ENCODE assay signal across 17 cellular contexts in genomic region chr19:40147338-40147692, GRCh38. TPM values are rescaled to one million over a fixed set of nuclear protein-coding genes. Genes with fewer than 3 reads are reported as not detected.
DNase-seq lines count a peak whose midpoint lies in the region; ATAC-seq and TF ChIP-seq lines count a peak whose summit lies in the region.
"Had no signal": no experiment of that assay in that cellular context is flagged by ENCODE, and none has a peak within 500 bp of the region (broad histone marks: within the 10 kb centered on the region; RNA-seq: fewer than 3 reads in every experiment).

No MANE protein-coding gene starts in this region.

- no peak for DNase-seq in activated naive CD8-positive, alpha-beta T cell treated with anti-CD3 and anti-CD28 coated beads, Interleukin-2, amount 10 ng/mL, durations not matched to agents 7 days and 5 days
- DNase-seq in activated naive CD8-positive, alpha-beta T cell treated with anti-CD3 and anti-CD28 coated beads for 36 hours: no peak
- no peak for DNase-seq in Panc1 (ENCODE audit: low read depth, low spot score)
- DNase-seq in vagina (ENCODE audit: extremely low spot score in 2 of 2): peak; percentile 5 to 28
- DNase-seq in nucleus accumbens (lab: John Stamatoyannopoulos, UW): no peak
- DNase-seq: DMS 273 treated with DMSO at 0.1 percent for 48 hours, glutamatergic neuron, H9, NCI-H2081 treated with DMSO at 0.1 percent for 48 hours, NCI-H524 treated with DMSO at 0.1 percent for 48 hours had no signal

- H3K4me3 ChIP-seq in Panc1 (ENCODE audit: low read depth in 2 of 2, low read length in 2 of 2) (peak overlapping the region in 1 of 2 experiments; percentile 50; a peak in 3 of 4 replicates), vagina (no peak overlapping the region)
- H3K4me3 ChIP-seq: lung had no signal

- BruUV-seq in Panc1 (replicated peaks; lab: Mats Ljungman, UMichigan): no TSS peak

- no peaks in the 10 kb centered on the region for H3K27me3 Mint-ChIP-seq in activated naive CD8-positive, alpha-beta T cell treated with anti-CD3 and anti-CD28 coated beads, Interleukin-2, amount 10 ng/mL, durations not matched to agents 7 days and 5 days
- H3K27me3 Mint-ChIP-seq in activated naive CD8-positive, alpha-beta T cell treated with anti-CD3 and anti-CD28 coated beads for 36 hours: no peaks in the 10 kb centered on the region

- intact Hi-C loops in Panc1 (cut with micrococcal nuclease; ENCODE audit: unreplicated experiment) (no loop called here), vagina (cut with DNase I) (no loop called here)

- POLR2A ChIA-PET in activated naive CD8-positive, alpha-beta T cell treated with anti-CD3 and anti-CD28 coated beads, Interleukin-2, amount 10 ng/mL, durations not matched to agents 7 days and 5 days (lab: Charles Lee): no interaction called here
- POLR2A ChIA-PET in Panc1 (lab: Charles Lee): interaction anchor here (0.5 to 1.9 kb wide), 11 partner anchors 11 to 314 kb away, joined by 3 to 22 read pairs (median 6); partner anchors contain the start of gene MAP3K10

- no peaks in the 10 kb centered on the region for H3K9me3 Mint-ChIP-seq in activated naive CD8-positive, alpha-beta T cell treated with anti-CD3 and anti-CD28 coated beads, Interleukin-2, amount 10 ng/mL, durations not matched to agents 7 days and 5 days
- H3K9me3 Mint-ChIP-seq in activated naive CD8-positive, alpha-beta T cell treated with anti-CD3 and anti-CD28 coated beads for 36 hours: no peaks in the 10 kb centered on the region
- H3K9me3 Mint-ChIP-seq: activated T-helper 2 cell treated with anti-CD3 and anti-CD28 coated beads, Interferon-gamma antibody, Interleukin-2, Interleukin-4, amounts not matched to agents 10 μg/mL and 5 μg/mL and 100 μg/mL, durations not matched to agents 14 hours and 24 hours and 36 hours; H9; nephron had no signal

- H3K27ac ChIP-seq in Panc1 (ENCODE audit: low read length) (peak overlapping the region; percentile 42), vagina (no peak overlapping the region)

- peaks cover 30% of the 10 kb centered on the region for H3K4me1 Mint-ChIP-seq in activated naive CD8-positive, alpha-beta T cell treated with anti-CD3 and anti-CD28 coated beads, Interleukin-2, amount 10 ng/mL, durations not matched to agents 7 days and 5 days
- H3K4me1 Mint-ChIP-seq in activated naive CD8-positive, alpha-beta T cell treated with anti-CD3 and anti-CD28 coated beads for 36 hours: peaks cover 41% of the 10 kb centered on the region
- H3K4me1 Mint-ChIP-seq: H9, nephron had no signal

- in situ Hi-C loops in Panc1 (cut with HindIII; ENCODE audit: low pct_unique_long_range_greater_than_20kb, low sequenced_read_pairs): no loop called here

- H3K4me3 Mint-ChIP-seq in activated naive CD8-positive, alpha-beta T cell treated with anti-CD3 and anti-CD28 coated beads, Interleukin-2, amount 10 ng/mL, durations not matched to agents 7 days and 5 days: peak overlapping the region; percentile 1
- no peak overlapping the region for H3K4me3 Mint-ChIP-seq in activated naive CD8-positive, alpha-beta T cell treated with anti-CD3 and anti-CD28 coated beads for 36 hours
- H3K4me3 Mint-ChIP-seq: H9, nephron had no signal

- no peak for TF ChIP-seq POLR2A in vagina (IDR thresholded peaks at IDR 0.05)

- no peak overlapping the region for H3K27ac Mint-ChIP-seq in activated naive CD8-positive, alpha-beta T cell treated with anti-CD3 and anti-CD28 coated beads, Interleukin-2, amount 10 ng/mL, durations not matched to agents 7 days and 5 days
- no peak overlapping the region for H3K27ac Mint-ChIP-seq in activated naive CD8-positive, alpha-beta T cell treated with anti-CD3 and anti-CD28 coated beads for 36 hours
- H3K27ac Mint-ChIP-seq: activated T-helper 2 cell treated with anti-CD3 and anti-CD28 coated beads, Interferon-gamma antibody, Interleukin-2, Interleukin-4, amounts not matched to agents 10 μg/mL and 5 μg/mL and 100 μg/mL, durations not matched to agents 14 hours and 24 hours and 36 hours; nephron had no signal

- no peaks in the 10 kb centered on the region for H3K36me3 ChIP-seq in Panc1 (ENCODE audit: control insufficient read depth, insufficient read depth, low read length)
- H3K36me3 ChIP-seq in vagina: no peaks in the 10 kb centered on the region

- TF ChIP-seq CTCF in Panc1 (IDR thresholded peaks at IDR 0.05): no peak
- no peak for TF ChIP-seq CTCF in vagina (IDR thresholded peaks at IDR 0.05)

- H3K4me1 ChIP-seq in Panc1 (ENCODE audit: control insufficient read depth, insufficient read depth, low read length) (peaks cover 14% of the 10 kb centered on the region), vagina (no peaks in the 10 kb centered on the region)

- CTCF ChIA-PET in Panc1 (lab: Charles Lee): interaction anchor here (0.6 to 4.5 kb wide), 25 partner anchors 8 to 381 kb away, joined by 3 to 45 read pairs (median 5); partner anchors contain the start of gene TTC9B

- H3K36me3 Mint-ChIP-seq in activated naive CD8-positive, alpha-beta T cell treated with anti-CD3 and anti-CD28 coated beads, Interleukin-2, amount 10 ng/mL, durations not matched to agents 7 days and 5 days: no peaks in the 10 kb centered on the region
- H3K36me3 Mint-ChIP-seq in activated naive CD8-positive, alpha-beta T cell treated with anti-CD3 and anti-CD28 coated beads for 36 hours: no peaks in the 10 kb centered on the region

- H3K9me3 ChIP-seq in Panc1 (ENCODE audit: control insufficient read depth, insufficient read depth, low read depth, low read length) (no peaks in the 10 kb centered on the region), vagina (no peaks in the 10 kb centered on the region)

- H3K27me3 ChIP-seq in Panc1 (ENCODE audit: control insufficient read depth, insufficient read depth, low read length) (no peaks in the 10 kb centered on the region), vagina (no peaks in the 10 kb centered on the region)

- no peak for ATAC-seq in activated naive CD8-positive, alpha-beta T cell treated with anti-CD3 and anti-CD28 coated beads, Interleukin-2, amount 10 ng/mL, durations not matched to agents 7 days and 5 days (ENCODE audit: low read depth)
- peak; percentile 46 for ATAC-seq in Panc1
- ATAC-seq in esophagus mucosa: peak; percentile 26
- ATAC-seq in HG03342 (IDR thresholded peaks at IDR 0.05; ENCODE audit: unreplicated experiment): no peak
- no peak for ATAC-seq in HG03280 (IDR thresholded peaks at IDR 0.05; ENCODE audit: unreplicated experiment)
- ATAC-seq: HepG2 had no signal

RNA-seq across cellular contexts. Expression of gene MAP3K10, which starts 43.9 kb away (rescaled TPM):
- total RNA-seq in activated naive CD8-positive, alpha-beta T cell treated with anti-CD3 and anti-CD28 coated beads, Interleukin-2, amount 10 ng/mL, durations not matched to agents 7 days and 5 days: 10 to 100 TPM; 25.6 to 26.4 TPM
- 1 to 10 TPM; 8.3 to 9.3 TPM for total RNA-seq in activated naive CD8-positive, alpha-beta T cell treated with anti-CD3 and anti-CD28 coated beads for 36 hours
- 255 TPM for total RNA-seq in Panc1 (2021; ENCODE audit: unreplicated experiment)
- polyA plus RNA-seq in Panc1 (2012; ENCODE audit: insufficient read length): 324 TPM
- 5.1 TPM for total RNA-seq in esophagus mucosa
- 10.6 TPM for total RNA-seq in vagina

RNA-seq across cellular contexts. Expression of gene ZNF780A, which starts 56.6 kb away (rescaled TPM):
- 10 to 100 TPM; 30.2 to 32.2 TPM for total RNA-seq in activated naive CD8-positive, alpha-beta T cell treated with anti-CD3 and anti-CD28 coated beads, Interleukin-2, amount 10 ng/mL, durations not matched to agents 7 days and 5 days
- 10 to 100 TPM; 12.7 to 16.7 TPM for total RNA-seq in activated naive CD8-positive, alpha-beta T cell treated with anti-CD3 and anti-CD28 coated beads for 36 hours
- total RNA-seq in Panc1 (2021; ENCODE audit: unreplicated experiment) (251 TPM), esophagus mucosa (10.2 TPM), vagina (18.7 TPM)
- 125 TPM for polyA plus RNA-seq in Panc1 (2012; ENCODE audit: insufficient read length)

Comparison
In these comparisons a context has a peak if more than half of its experiments do, and no peak if none do; other contexts are left out.
1. ATAC-seq: peak in Panc1 (single experiment) and esophagus mucosa (single experiment); none in activated naive CD8-positive, alpha-beta T cell treated with anti-CD3 and anti-CD28 coated beads, Interleukin-2, amount 10 ng/mL, durations not matched to agents 7 days and 5 days (single experiment), HG03342 (single experiment) and HG03280 (single experiment).
2. DNase-seq: peak in vagina (2 of 2); none in activated naive CD8-positive, alpha-beta T cell treated with anti-CD3 and anti-CD28 coated beads, Interleukin-2, amount 10 ng/mL, durations not matched to agents 7 days and 5 days (single experiment), activated naive CD8-positive, alpha-beta T cell treated with anti-CD3 and anti-CD28 coated beads for 36 hours (single experiment), Panc1 (single experiment) and nucleus accumbens (0 of 56).